ENCODE assay signal across 17 cellular contexts in genomic region chr2:160363961-160364733, GRCh38.
A peak's percentile ranks its signal among the peaks of the same experiment; 100 is the strongest.
DNase-seq lines count a peak whose midpoint lies in the region; ATAC-seq, FAIRE-seq and TF ChIP-seq lines count a peak whose summit lies in the region.
"Had no signal": no experiment of that assay in that cellular context is flagged by ENCODE, and none has a peak within 500 bp of the region (broad histone marks: within the 10 kb centered on the region; RNA-seq: fewer than 3 reads in every experiment).

No MANE protein-coding gene starts in this region.

- no peak for ATAC-seq in activated T-cell treated with anti-CD3 and anti-CD28 coated beads, Interleukin-2, amount 50 U/mL, for 72 hours (replicated peaks in 1 of 2)
- ATAC-seq in central memory CD8-positive, alpha-beta T cell (replicated peaks; ENCODE audit: extremely low read depth, poor library complexity, severe bottlenecking) = no peak
- ATAC-seq in right lobe of liver = peak in 3 of 4 donors; percentile 25 to 62 (median 49)
- ATAC-seq: body of pancreas had no signal

- DNase-seq in activated T-cell treated with anti-CD3 and anti-CD28 coated beads, Interleukin-2, amount 50 U/mL, for 72 hours = no peak
- DNase-seq in activated T-cell treated with anti-CD3 and anti-CD28 coated beads, Interleukin-2, amount 50 U/mL, for 48 hours = no peak
- no peak for DNase-seq in central memory CD8-positive, alpha-beta T cell (ENCODE audit: low spot score in 2 of 2)
- DNase-seq in right lobe of liver (no peak), smooth muscle cell (lab: John Stamatoyannopoulos, UW; ENCODE audit: unreplicated experiment) (no peak), HTR-8/SVneo (ENCODE audit: insufficient read length, low spot score) (no peak), NCI-H526 treated with DMSO at 0.1 percent for 48 hours (lab: John Stamatoyannopoulos, UW) (no peak), DMS 273 treated with DMSO at 0.1 percent for 48 hours (lab: John Stamatoyannopoulos, UW) (no peak)
- DNase-seq: activated CD4-positive, alpha-beta T cell treated with anti-CD3 and anti-CD28 coated beads for 48 hours; body of pancreas; effector memory CD4-positive, alpha-beta T cell; H7; islet precursor cell; NCI-H1930; NCI-H774 had no signal

- WGBS in right lobe of liver (ENCODE audit: insufficient coverage, low coverage, low lambda C conversion rate, missing lambda C conversion rate) = 58% methylated on average over 5 of the region's 5 CpGs
- WGBS in smooth muscle cell (ENCODE audit: low lambda C conversion rate) = 86% methylated on average over 5 of the region's 5 CpGs

- FAIRE-seq in HTR-8/SVneo (lab: Jason Lieb, UNC) = no peak

- no peak for TF ChIP-seq POLR2A in right lobe of liver (IDR thresholded peaks at IDR 0.05)

- no peak overlapping the region for H3K9ac ChIP-seq in smooth muscle cell (ENCODE audit: low read depth)

- no peaks in the 10 kb centered on the region for H3K9me3 Mint-ChIP-seq in activated T-cell treated with anti-CD3 and anti-CD28 coated beads, Interleukin-2, amount 50 U/mL, for 72 hours
- H3K9me3 Mint-ChIP-seq in central memory CD8-positive, alpha-beta T cell = no peaks in the 10 kb centered on the region
- H3K9me3 Mint-ChIP-seq: T-helper 2 cell treated with Interferon-gamma antibody and Interleukin-4, amounts not matched to agents 5 μg/mL and 100 μg/mL, for 36 hours had no signal

- H3K27ac ChIP-seq in right lobe of liver (no peak overlapping the region), smooth muscle cell (ENCODE audit: low read depth) (peak overlapping the region; percentile 5)
- H3K27ac ChIP-seq: body of pancreas had no signal

- no peaks in the 10 kb centered on the region for H3K27me3 ChIP-seq in right lobe of liver
- no peaks in the 10 kb centered on the region for H3K27me3 ChIP-seq in smooth muscle cell (ENCODE audit: low read depth)
- H3K27me3 ChIP-seq: body of pancreas had no signal

- peaks cover 4 to 9% of the 10 kb centered on the region in 2 donors for H3K36me3 Mint-ChIP-seq in activated T-cell treated with anti-CD3 and anti-CD28 coated beads, Interleukin-2, amount 50 U/mL, for 72 hours (ENCODE audit: insufficient read depth in 2 of 2)
- peaks cover 32% of the 10 kb centered on the region for H3K36me3 Mint-ChIP-seq in central memory CD8-positive, alpha-beta T cell (ENCODE audit: insufficient read depth)

- intact Hi-C loops in right lobe of liver (cut with DNase I) = no loop called here

- no peaks in the 10 kb centered on the region for H3K27me3 Mint-ChIP-seq in activated T-cell treated with anti-CD3 and anti-CD28 coated beads, Interleukin-2, amount 50 U/mL, for 72 hours (ENCODE audit: low read depth)
- H3K27me3 Mint-ChIP-seq in central memory CD8-positive, alpha-beta T cell = no peaks in the 10 kb centered on the region

- no peak overlapping the region for H3K4me3 Mint-ChIP-seq in activated T-cell treated with anti-CD3 and anti-CD28 coated beads, Interleukin-2, amount 50 U/mL, for 72 hours
- H3K4me3 Mint-ChIP-seq in central memory CD8-positive, alpha-beta T cell = no peak overlapping the region
- H3K4me3 Mint-ChIP-seq: T-helper 2 cell treated with Interferon-gamma antibody and Interleukin-4, amounts not matched to agents 5 μg/mL and 100 μg/mL, for 36 hours had no signal

- H3F3A ChIP-seq in smooth muscle cell (ENCODE audit: low read depth) = peaks cover 12% of the 10 kb centered on the region

- no peak overlapping the region for H2AFZ ChIP-seq in smooth muscle cell (ENCODE audit: low read depth)

- peak overlapping the region; percentile 75 for H3K27ac Mint-ChIP-seq in activated T-cell treated with anti-CD3 and anti-CD28 coated beads, Interleukin-2, amount 50 U/mL, for 72 hours
- peak overlapping the region; percentile 81 for H3K27ac Mint-ChIP-seq in central memory CD8-positive, alpha-beta T cell (ENCODE audit: low read depth)

- no peak for TF ChIP-seq CTCF in right lobe of liver (IDR thresholded peaks at IDR 0.05)
- no peak for TF ChIP-seq CTCF in smooth muscle cell (IDR thresholded peaks at IDR 0.05; ENCODE audit: borderline replicate concordance, insufficient read depth, poor library complexity, severe bottlenecking)

- H4K20me1 ChIP-seq in smooth muscle cell (ENCODE audit: low read depth) = peaks cover 98% of the 10 kb centered on the region

- H3K4me2 ChIP-seq in smooth muscle cell = no peak overlapping the region

- no peaks in the 10 kb centered on the region for H3K9me3 ChIP-seq in right lobe of liver
- H3K9me3 ChIP-seq in smooth muscle cell (replicated peaks; ENCODE audit: low read depth) = no peaks in the 10 kb centered on the region
- H3K9me3 ChIP-seq: body of pancreas had no signal

- no peak overlapping the region for H3K4me3 ChIP-seq in right lobe of liver
- H3K4me3 ChIP-seq in smooth muscle cell = no peak overlapping the region
- H3K4me3 ChIP-seq: body of pancreas, skin epidermis had no signal

- H3K4me1 ChIP-seq in right lobe of liver (no peaks in the 10 kb centered on the region), smooth muscle cell (ENCODE audit: low read depth) (peaks cover 30% of the 10 kb centered on the region)

- H3K36me3 ChIP-seq in right lobe of liver = no peaks in the 10 kb centered on the region
- no peaks in the 10 kb centered on the region for H3K36me3 ChIP-seq in smooth muscle cell (ENCODE audit: low read depth)

- H3K79me2 ChIP-seq in smooth muscle cell (ENCODE audit: low read depth) = peaks cover 98% of the 10 kb centered on the region

- H3K4me1 Mint-ChIP-seq in activated T-cell treated with anti-CD3 and anti-CD28 coated beads, Interleukin-2, amount 50 U/mL, for 72 hours (ENCODE audit: low read depth) = peaks cover 43% of the 10 kb centered on the region
- peaks cover 58% of the 10 kb centered on the region for H3K4me1 Mint-ChIP-seq in central memory CD8-positive, alpha-beta T cell

Comparison
In these comparisons a context has a peak if more than half of its experiments do, and no peak if none do; other contexts are left out.
1. ATAC-seq: peak in right lobe of liver (3 of 4); none in activated T-cell treated with anti-CD3 and anti-CD28 coated beads, Interleukin-2, amount 50 U/mL, for 72 hours (0 of 2) and central memory CD8-positive, alpha-beta T cell (single experiment).